14 cellular contexts compared by ENCODE assay signal in genomic region chr19:5452594-5453565, GRCh38. TPM values are rescaled to one million over a fixed set of nuclear protein-coding genes. Genes with fewer than 3 reads are reported as not detected.
DNase-seq lines count a peak whose midpoint lies in the region; ATAC-seq and TF ChIP-seq lines count a peak whose summit lies in the region.
"Had no signal": no experiment of that assay in that cellular context is flagged by ENCODE, and none has a peak within 500 bp of the region (broad histone marks: within the 10 kb centered on the region; RNA-seq: fewer than 3 reads in every experiment).

No MANE protein-coding gene starts in this region.

- no peaks in the 10 kb centered on the region for H3K36me3 ChIP-seq in brain microvascular endothelial cell (replicated peaks)
- H3K36me3 ChIP-seq: thoracic aorta had no signal

- peaks cover 2 to 17% (median 6%) of the 10 kb centered on the region in 7 donors for H3K9me3 Mint-ChIP-seq in CD14-positive monocyte
- H3K9me3 Mint-ChIP-seq: activated CD4-positive, alpha-beta memory T cell treated with anti-CD3 and anti-CD28 coated beads, Interleukin-2, amount 10 ng/mL, durations not matched to agents 7 days and 5 days; activated naive CD8-positive, alpha-beta T cell treated with anti-CD3 and anti-CD28 coated beads, Interleukin-2, amount 10 ng/mL, durations not matched to agents 7 days and 5 days; mesothelial cell of epicardium had no signal

- no peak for TF ChIP-seq CTCF in GM12865 (IDR thresholded peaks at IDR 0.05; ENCODE audit: insufficient read depth, low read depth, low read length, missing control alignments)
- TF ChIP-seq CTCF in brain microvascular endothelial cell (IDR thresholded peaks at IDR 0.05; ENCODE audit: low read depth, low read length, missing control alignments), result no peak
- no peak for TF ChIP-seq CTCF in CD14-positive monocyte (IDR thresholded peaks at IDR 0.05)

- no peak overlapping the region for H3K27ac ChIP-seq in brain microvascular endothelial cell
- H3K27ac ChIP-seq: C4-2B, thoracic aorta had no signal

- no peak overlapping the region for H3K4me3 Mint-ChIP-seq in CD14-positive monocyte
- H3K4me3 Mint-ChIP-seq: activated CD4-positive, alpha-beta memory T cell treated with anti-CD3 and anti-CD28 coated beads, Interleukin-2, amount 10 ng/mL, durations not matched to agents 7 days and 5 days; activated naive CD8-positive, alpha-beta T cell treated with anti-CD3 and anti-CD28 coated beads, Interleukin-2, amount 10 ng/mL, durations not matched to agents 7 days and 5 days; mesothelial cell of epicardium had no signal

- intact Hi-C loops in CD14-positive monocyte (cut with micrococcal nuclease), result no loop called here

- in situ Hi-C loops in brain microvascular endothelial cell (cut with HindIII; ENCODE audit: low pct_ligation_motif_present, low sequenced_read_pairs), result no loop called here

- no peaks in the 10 kb centered on the region for H3K36me3 Mint-ChIP-seq in CD14-positive monocyte
- H3K36me3 Mint-ChIP-seq: activated naive CD8-positive, alpha-beta T cell treated with anti-CD3 and anti-CD28 coated beads, Interleukin-2, amount 10 ng/mL, durations not matched to agents 7 days and 5 days; mesothelial cell of epicardium had no signal

- H3K4me3 ChIP-seq in GM12865 (ENCODE audit: low read depth, low read length), result no peak overlapping the region
- H3K4me3 ChIP-seq in brain microvascular endothelial cell (ENCODE audit: low read depth, low read length), result no peak overlapping the region
- H3K4me3 ChIP-seq: thoracic aorta had no signal

- peaks cover 4 to 11% (median 4%) of the 10 kb centered on the region in 3 donors for H3K27me3 Mint-ChIP-seq in CD14-positive monocyte (ENCODE audit: low read depth in 3 of 3)
- H3K27me3 Mint-ChIP-seq: activated CD4-positive, alpha-beta memory T cell treated with anti-CD3 and anti-CD28 coated beads, Interleukin-2, amount 10 ng/mL, durations not matched to agents 7 days and 5 days had no signal

- peaks cover 2% of the 10 kb centered on the region for H3K4me1 Mint-ChIP-seq in CD14-positive monocyte
- H3K4me1 Mint-ChIP-seq: activated CD4-positive, alpha-beta memory T cell treated with anti-CD3 and anti-CD28 coated beads, Interleukin-2, amount 10 ng/mL, durations not matched to agents 7 days and 5 days; activated naive CD8-positive, alpha-beta T cell treated with anti-CD3 and anti-CD28 coated beads, Interleukin-2, amount 10 ng/mL, durations not matched to agents 7 days and 5 days; mesothelial cell of epicardium had no signal

- H3K27ac Mint-ChIP-seq in CD14-positive monocyte, result no peak overlapping the region
- H3K27ac Mint-ChIP-seq: activated CD4-positive, alpha-beta memory T cell treated with anti-CD3 and anti-CD28 coated beads, Interleukin-2, amount 10 ng/mL, durations not matched to agents 7 days and 5 days; activated naive CD8-positive, alpha-beta T cell treated with anti-CD3 and anti-CD28 coated beads, Interleukin-2, amount 10 ng/mL, durations not matched to agents 7 days and 5 days; mesothelial cell of epicardium had no signal

- H3K27me3 ChIP-seq in brain microvascular endothelial cell (replicated peaks), result no peaks in the 10 kb centered on the region

- ATAC-seq in HG03139 (IDR thresholded peaks at IDR 0.05; ENCODE audit: unreplicated experiment), result no peak
- no peak for ATAC-seq in GM19455 (IDR thresholded peaks at IDR 0.05; ENCODE audit: unreplicated experiment)

- peak; percentile 56 for DNase-seq in AG08396 (ENCODE audit: low spot score)
- peak; percentile 18 for DNase-seq in GM12865 (ENCODE audit: low read depth)
- peak; percentile 71 for DNase-seq in NCI-H82 (lab: John Stamatoyannopoulos, UW)
- DNase-seq in brain microvascular endothelial cell, result peak; percentile 26
- DNase-seq in COR-L47 (lab: John Stamatoyannopoulos, UW), result no peak
- no peak for DNase-seq in CD14-positive monocyte (ENCODE audit: low spot score)
- DNase-seq: activated CD4-positive, alpha-beta memory T cell treated with anti-CD3 and anti-CD28 coated beads, Interleukin-2, amount 10 ng/mL, durations not matched to agents 7 days and 5 days; activated naive CD8-positive, alpha-beta T cell treated with anti-CD3 and anti-CD28 coated beads, Interleukin-2, amount 10 ng/mL, durations not matched to agents 7 days and 5 days; NCI-H187 treated with DMSO at 0.1 percent for 48 hours had no signal

RNA-seq across cellular contexts. Expression of gene ZNRF4, which starts 2.3 kb away (rescaled TPM):
- not detected for polyA plus RNA-seq in CD14-positive monocyte

Comparison
In these comparisons a context has a peak if more than half of its experiments do, and no peak if none do; other contexts are left out.
1. DNase-seq: peak in AG08396 (single experiment), GM12865 (single experiment), NCI-H82 (single experiment) and brain microvascular endothelial cell (single experiment); none in COR-L47 (single experiment) and CD14-positive monocyte (single experiment).